ENCODE assay signal across 1 cellular context in genomic region chr2:39837856-39838453, GRCh38.
TF ChIP-seq lines count a peak whose summit lies in the region.

No MANE protein-coding gene starts in this region.

TF ChIP-seq in HCT116, 20 proteins besides CTCF, POLR2A, EP300 and RAD21 (continued from another document):
- TF ChIP-seq REST (IDR thresholded peaks at IDR 0.05; ENCODE audit: low read depth) (no peak), EZH2 (IDR thresholded peaks at IDR 0.05) (no peak), CBX3 (IDR thresholded peaks at IDR 0.05; ENCODE audit: low read depth) (peak; percentile 22; the same call in 1 of the 2 replicates), ELF1 (IDR thresholded peaks at IDR 0.05; ENCODE audit: borderline replicate concordance, low read depth) (no peak), YY1 (IDR thresholded peaks at IDR 0.05; ENCODE audit: extremely low read depth, insufficient replicate concordance, low read depth, low read length) (no peak), EZH2phosphoT487 (IDR thresholded peaks at IDR 0.05; ENCODE audit: borderline replicate concordance) (no peak), JUND (IDR thresholded peaks at IDR 0.05) (no peak), POLR2AphosphoS5 (IDR thresholded peaks at IDR 0.05; ENCODE audit: low read depth, low read length) (no peak), SP1 (IDR thresholded peaks at IDR 0.05; ENCODE audit: low read depth) (0 out of 2 replicates have a peak, but pooled peaks have one; percentile 4), ZNF274 (IDR thresholded peaks at IDR 0.05; ENCODE audit: low read depth, low read length) (no peak), SIN3A (IDR thresholded peaks at IDR 0.05; ENCODE audit: low read depth) (no peak)
